In the genomic region with DNA sequence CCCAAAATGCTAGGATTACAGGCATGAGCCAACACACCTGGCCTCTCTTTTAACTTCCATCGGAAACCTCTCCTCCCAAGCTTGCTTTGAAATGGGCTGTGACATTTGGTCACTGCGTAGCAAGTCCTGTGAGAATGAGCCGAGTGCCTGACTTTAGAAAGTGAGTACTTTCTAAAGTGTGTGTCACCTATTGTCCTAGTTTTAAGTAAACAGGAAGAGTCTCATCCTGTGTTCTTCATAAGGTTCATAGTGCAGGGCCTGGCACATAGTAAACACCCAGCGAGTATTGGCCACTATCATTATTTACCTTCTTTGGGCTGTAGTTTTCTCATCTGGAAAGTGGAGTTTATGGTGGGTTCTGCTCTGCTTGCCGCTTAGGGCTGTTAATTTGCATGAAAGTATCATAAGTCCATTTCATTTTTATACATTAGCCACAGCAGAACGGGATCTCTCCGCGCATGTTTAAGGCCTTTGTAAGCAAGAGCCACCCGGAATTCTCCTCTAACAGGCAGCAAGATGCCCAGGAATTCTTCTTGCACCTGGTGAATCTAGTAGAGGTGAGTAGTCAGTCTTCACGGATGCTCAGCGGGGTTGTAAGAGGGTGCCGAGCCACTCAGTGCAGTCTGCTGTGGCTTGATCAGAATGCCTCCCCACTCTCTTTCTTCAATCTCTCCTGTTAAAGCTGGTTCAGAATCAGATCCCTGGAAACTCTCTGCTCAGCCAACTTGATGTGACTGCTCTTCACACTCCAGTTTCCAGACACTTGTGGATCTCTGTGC, we compare ENCODE assay signal across 1 cellular context.
TF ChIP-seq lines count a peak whose summit lies in the region.

No MANE protein-coding gene starts in this region.

TF ChIP-seq in HepG2, 621 proteins besides CTCF, POLR2A, EP300 and RAD21 (continued from another document and continues in another):
- TF ChIP-seq, protein P1, sequence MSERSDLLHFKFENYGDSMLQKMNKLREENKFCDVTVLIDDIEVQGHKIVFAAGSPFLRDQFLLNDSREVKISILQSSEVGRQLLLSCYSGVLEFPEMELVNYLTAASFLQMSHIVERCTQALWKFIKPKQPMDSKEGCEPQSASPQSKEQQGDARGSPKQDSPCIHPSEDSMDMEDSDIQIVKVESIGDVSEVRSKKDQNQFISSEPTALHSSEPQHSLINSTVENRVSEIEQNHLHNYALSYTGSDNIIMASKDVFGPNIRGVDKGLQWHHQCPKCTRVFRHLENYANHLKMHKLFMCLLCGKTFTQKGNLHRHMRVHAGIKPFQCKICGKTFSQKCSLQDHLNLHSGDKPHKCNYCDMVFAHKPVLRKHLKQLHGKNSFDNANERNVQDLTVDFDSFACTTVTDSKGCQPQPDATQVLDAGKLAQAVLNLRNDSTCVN (CRISPR knock-in tag; IDR thresholded peaks at IDR 0.05; ENCODE audit: borderline replicate concordance): no peak
- TF ChIP-seq, protein P2, sequence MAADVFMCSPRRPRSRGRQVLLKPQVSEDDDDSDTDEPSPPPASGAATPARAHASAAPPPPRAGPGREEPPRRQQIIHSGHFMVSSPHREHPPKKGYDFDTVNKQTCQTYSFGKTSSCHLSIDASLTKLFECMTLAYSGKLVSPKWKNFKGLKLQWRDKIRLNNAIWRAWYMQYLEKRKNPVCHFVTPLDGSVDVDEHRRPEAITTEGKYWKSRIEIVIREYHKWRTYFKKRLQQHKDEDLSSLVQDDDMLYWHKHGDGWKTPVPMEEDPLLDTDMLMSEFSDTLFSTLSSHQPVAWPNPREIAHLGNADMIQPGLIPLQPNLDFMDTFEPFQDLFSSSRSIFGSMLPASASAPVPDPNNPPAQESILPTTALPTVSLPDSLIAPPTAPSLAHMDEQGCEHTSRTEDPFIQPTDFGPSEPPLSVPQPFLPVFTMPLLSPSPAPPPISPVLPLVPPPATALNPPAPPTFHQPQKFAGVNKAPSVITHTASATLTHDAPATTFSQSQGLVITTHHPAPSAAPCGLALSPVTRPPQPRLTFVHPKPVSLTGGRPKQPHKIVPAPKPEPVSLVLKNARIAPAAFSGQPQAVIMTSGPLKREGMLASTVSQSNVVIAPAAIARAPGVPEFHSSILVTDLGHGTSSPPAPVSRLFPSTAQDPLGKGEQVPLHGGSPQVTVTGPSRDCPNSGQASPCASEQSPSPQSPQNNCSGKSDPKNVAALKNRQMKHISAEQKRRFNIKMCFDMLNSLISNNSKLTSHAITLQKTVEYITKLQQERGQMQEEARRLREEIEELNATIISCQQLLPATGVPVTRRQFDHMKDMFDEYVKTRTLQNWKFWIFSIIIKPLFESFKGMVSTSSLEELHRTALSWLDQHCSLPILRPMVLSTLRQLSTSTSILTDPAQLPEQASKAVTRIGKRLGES (CRISPR knock-in tag; IDR thresholded peaks at IDR 0.05; ENCODE audit: borderline replicate concordance): no peak
- peak; percentile 92 for TF ChIP-seq SOX13 (IDR thresholded peaks at IDR 0.05)
- TF ChIP-seq SOX13 (CRISPR knock-in tag; conservative IDR thresholded peaks at IDR 0.05 in 1 of 2, IDR thresholded peaks at IDR 0.05 in 1 of 2): peak in 1 of 2 experiments; percentile 99; a peak in 2 of 4 replicates
- no peak for TF ChIP-seq MLLT10 (CRISPR knock-in tag; IDR thresholded peaks at IDR 0.05)
- no peak for TF ChIP-seq ZNF749 (CRISPR knock-in tag; IDR thresholded peaks at IDR 0.05; ENCODE audit: borderline replicate concordance)
- no peak for TF ChIP-seq AKAP8 (CRISPR knock-in tag; IDR thresholded peaks at IDR 0.05)
- TF ChIP-seq ZNF670 (CRISPR knock-in tag; IDR thresholded peaks at IDR 0.05; ENCODE audit: borderline replicate concordance): 0 out of 2 replicates have a peak, but pooled peaks have one; percentile 52
- TF ChIP-seq, protein P3, sequence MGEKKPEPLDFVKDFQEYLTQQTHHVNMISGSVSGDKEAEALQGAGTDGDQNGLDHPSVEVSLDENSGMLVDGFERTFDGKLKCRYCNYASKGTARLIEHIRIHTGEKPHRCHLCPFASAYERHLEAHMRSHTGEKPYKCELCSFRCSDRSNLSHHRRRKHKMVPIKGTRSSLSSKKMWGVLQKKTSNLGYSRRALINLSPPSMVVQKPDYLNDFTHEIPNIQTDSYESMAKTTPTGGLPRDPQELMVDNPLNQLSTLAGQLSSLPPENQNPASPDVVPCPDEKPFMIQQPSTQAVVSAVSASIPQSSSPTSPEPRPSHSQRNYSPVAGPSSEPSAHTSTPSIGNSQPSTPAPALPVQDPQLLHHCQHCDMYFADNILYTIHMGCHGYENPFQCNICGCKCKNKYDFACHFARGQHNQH (CRISPR knock-in tag; IDR thresholded peaks at IDR 0.05): peak; percentile 76
- TF ChIP-seq, protein P4, sequence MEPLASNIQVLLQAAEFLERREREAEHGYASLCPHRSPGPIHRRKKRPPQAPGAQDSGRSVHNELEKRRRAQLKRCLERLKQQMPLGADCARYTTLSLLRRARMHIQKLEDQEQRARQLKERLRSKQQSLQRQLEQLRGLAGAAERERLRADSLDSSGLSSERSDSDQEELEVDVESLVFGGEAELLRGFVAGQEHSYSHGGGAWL (CRISPR knock-in tag; IDR thresholded peaks at IDR 0.05): no peak
- TF ChIP-seq, protein P5, sequence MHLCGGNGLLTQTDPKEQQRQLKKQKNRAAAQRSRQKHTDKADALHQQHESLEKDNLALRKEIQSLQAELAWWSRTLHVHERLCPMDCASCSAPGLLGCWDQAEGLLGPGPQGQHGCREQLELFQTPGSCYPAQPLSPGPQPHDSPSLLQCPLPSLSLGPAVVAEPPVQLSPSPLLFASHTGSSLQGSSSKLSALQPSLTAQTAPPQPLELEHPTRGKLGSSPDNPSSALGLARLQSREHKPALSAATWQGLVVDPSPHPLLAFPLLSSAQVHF (CRISPR knock-in tag; IDR thresholded peaks at IDR 0.05): no peak
- TF ChIP-seq, protein P6, sequence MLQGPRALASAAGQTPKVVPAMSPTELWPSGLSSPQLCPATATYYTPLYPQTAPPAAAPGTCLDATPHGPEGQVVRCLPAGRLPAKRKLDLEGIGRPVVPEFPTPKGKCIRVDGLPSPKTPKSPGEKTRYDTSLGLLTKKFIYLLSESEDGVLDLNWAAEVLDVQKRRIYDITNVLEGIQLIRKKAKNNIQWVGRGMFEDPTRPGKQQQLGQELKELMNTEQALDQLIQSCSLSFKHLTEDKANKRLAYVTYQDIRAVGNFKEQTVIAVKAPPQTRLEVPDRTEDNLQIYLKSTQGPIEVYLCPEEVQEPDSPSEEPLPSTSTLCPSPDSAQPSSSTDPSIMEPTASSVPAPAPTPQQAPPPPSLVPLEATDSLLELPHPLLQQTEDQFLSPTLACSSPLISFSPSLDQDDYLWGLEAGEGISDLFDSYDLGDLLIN (CRISPR knock-in tag; IDR thresholded peaks at IDR 0.05; ENCODE audit: borderline replicate concordance): 0 out of 2 replicates have a peak, but pooled peaks have one; percentile 44
- TF ChIP-seq, protein P7, sequence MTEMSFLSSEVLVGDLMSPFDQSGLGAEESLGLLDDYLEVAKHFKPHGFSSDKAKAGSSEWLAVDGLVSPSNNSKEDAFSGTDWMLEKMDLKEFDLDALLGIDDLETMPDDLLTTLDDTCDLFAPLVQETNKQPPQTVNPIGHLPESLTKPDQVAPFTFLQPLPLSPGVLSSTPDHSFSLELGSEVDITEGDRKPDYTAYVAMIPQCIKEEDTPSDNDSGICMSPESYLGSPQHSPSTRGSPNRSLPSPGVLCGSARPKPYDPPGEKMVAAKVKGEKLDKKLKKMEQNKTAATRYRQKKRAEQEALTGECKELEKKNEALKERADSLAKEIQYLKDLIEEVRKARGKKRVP (CRISPR knock-in tag; IDR thresholded peaks at IDR 0.05): peak in 1 of 2 experiments; percentile 51; a peak in 2 of 4 replicates
- TF ChIP-seq ZNF598 (CRISPR knock-in tag; IDR thresholded peaks at IDR 0.05; ENCODE audit: borderline replicate concordance): no peak
- TF ChIP-seq ZNF136 (CRISPR knock-in tag; IDR thresholded peaks at IDR 0.05; ENCODE audit: low read depth): no peak
- TF ChIP-seq ZNF619 (CRISPR knock-in tag; IDR thresholded peaks at IDR 0.05): no peak
- TF ChIP-seq, protein P8, sequence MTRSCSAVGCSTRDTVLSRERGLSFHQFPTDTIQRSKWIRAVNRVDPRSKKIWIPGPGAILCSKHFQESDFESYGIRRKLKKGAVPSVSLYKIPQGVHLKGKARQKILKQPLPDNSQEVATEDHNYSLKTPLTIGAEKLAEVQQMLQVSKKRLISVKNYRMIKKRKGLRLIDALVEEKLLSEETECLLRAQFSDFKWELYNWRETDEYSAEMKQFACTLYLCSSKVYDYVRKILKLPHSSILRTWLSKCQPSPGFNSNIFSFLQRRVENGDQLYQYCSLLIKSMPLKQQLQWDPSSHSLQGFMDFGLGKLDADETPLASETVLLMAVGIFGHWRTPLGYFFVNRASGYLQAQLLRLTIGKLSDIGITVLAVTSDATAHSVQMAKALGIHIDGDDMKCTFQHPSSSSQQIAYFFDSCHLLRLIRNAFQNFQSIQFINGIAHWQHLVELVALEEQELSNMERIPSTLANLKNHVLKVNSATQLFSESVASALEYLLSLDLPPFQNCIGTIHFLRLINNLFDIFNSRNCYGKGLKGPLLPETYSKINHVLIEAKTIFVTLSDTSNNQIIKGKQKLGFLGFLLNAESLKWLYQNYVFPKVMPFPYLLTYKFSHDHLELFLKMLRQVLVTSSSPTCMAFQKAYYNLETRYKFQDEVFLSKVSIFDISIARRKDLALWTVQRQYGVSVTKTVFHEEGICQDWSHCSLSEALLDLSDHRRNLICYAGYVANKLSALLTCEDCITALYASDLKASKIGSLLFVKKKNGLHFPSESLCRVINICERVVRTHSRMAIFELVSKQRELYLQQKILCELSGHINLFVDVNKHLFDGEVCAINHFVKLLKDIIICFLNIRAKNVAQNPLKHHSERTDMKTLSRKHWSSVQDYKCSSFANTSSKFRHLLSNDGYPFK (CRISPR knock-in tag; IDR thresholded peaks at IDR 0.05; ENCODE audit: borderline replicate concordance): no peak
- no peak for TF ChIP-seq ZNF282 (IDR thresholded peaks at IDR 0.05; ENCODE audit: partially characterized antibody)
- TF ChIP-seq, protein P9, sequence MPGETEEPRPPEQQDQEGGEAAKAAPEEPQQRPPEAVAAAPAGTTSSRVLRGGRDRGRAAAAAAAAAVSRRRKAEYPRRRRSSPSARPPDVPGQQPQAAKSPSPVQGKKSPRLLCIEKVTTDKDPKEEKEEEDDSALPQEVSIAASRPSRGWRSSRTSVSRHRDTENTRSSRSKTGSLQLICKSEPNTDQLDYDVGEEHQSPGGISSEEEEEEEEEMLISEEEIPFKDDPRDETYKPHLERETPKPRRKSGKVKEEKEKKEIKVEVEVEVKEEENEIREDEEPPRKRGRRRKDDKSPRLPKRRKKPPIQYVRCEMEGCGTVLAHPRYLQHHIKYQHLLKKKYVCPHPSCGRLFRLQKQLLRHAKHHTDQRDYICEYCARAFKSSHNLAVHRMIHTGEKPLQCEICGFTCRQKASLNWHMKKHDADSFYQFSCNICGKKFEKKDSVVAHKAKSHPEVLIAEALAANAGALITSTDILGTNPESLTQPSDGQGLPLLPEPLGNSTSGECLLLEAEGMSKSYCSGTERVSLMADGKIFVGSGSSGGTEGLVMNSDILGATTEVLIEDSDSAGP (CRISPR knock-in tag; IDR thresholded peaks at IDR 0.05; ENCODE audit: borderline replicate concordance): no peak
- TF ChIP-seq SALL2 (CRISPR knock-in tag; IDR thresholded peaks at IDR 0.05): peak; percentile 66
- no peak for TF ChIP-seq ZBTB8A (CRISPR knock-in tag; IDR thresholded peaks at IDR 0.05; ENCODE audit: borderline replicate concordance, low read depth)
- TF ChIP-seq ZNF570 (CRISPR knock-in tag; IDR thresholded peaks at IDR 0.05; ENCODE audit: borderline replicate concordance): no peak
- TF ChIP-seq HDAC2 (CRISPR knock-in tag; IDR thresholded peaks at IDR 0.05): peak; percentile 88
- peak; percentile 98 for TF ChIP-seq MED1 (CRISPR knock-in tag; IDR thresholded peaks at IDR 0.05)
- no peak for TF ChIP-seq SETDB1 (CRISPR knock-in tag; IDR thresholded peaks at IDR 0.05; ENCODE audit: borderline replicate concordance)
- TF ChIP-seq MYC (CRISPR knock-in tag; IDR thresholded peaks at IDR 0.05; ENCODE audit: borderline replicate concordance): peak; percentile 24; the same call in 1 of the 2 replicates
- no peak for TF ChIP-seq RNF2 (conservative IDR thresholded peaks at IDR 0.05; ENCODE audit: low read depth)
- no peak for TF ChIP-seq ELF4 (CRISPR knock-in tag; IDR thresholded peaks at IDR 0.05; ENCODE audit: borderline replicate concordance)
- TF ChIP-seq ZNF569 (CRISPR knock-in tag; IDR thresholded peaks at IDR 0.05; ENCODE audit: borderline replicate concordance): 0 out of 2 replicates have a peak, but pooled peaks have one; percentile 59
- TF ChIP-seq HOXA7 (CRISPR knock-in tag; IDR thresholded peaks at IDR 0.05): no peak
- no peak for TF ChIP-seq ZNF230 (CRISPR knock-in tag; IDR thresholded peaks at IDR 0.05)
- TF ChIP-seq NAIF1 (CRISPR knock-in tag; IDR thresholded peaks at IDR 0.05; ENCODE audit: borderline replicate concordance): no peak
- TF ChIP-seq TBL1XR1 (IDR thresholded peaks at IDR 0.05; ENCODE audit: borderline replicate concordance, low read length, partially characterized antibody): peak; percentile 36
- TF ChIP-seq, protein P10, sequence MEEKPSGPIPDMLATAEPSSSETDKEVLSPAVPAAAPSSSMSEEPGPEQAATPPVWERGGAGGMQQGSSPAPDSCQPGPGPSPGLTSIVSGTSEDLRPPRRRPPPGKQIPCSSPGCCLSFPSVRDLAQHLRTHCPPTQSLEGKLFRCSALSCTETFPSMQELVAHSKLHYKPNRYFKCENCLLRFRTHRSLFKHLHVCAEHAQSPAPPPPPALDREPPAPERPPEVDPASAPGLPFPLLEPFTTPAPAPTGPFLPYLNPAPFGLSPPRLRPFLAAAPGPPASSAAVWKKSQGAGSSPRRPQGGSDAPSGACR (CRISPR knock-in tag; IDR thresholded peaks at IDR 0.05): peak; percentile 69; the same call in 1 of the 2 replicates
- TF ChIP-seq, protein P11, sequence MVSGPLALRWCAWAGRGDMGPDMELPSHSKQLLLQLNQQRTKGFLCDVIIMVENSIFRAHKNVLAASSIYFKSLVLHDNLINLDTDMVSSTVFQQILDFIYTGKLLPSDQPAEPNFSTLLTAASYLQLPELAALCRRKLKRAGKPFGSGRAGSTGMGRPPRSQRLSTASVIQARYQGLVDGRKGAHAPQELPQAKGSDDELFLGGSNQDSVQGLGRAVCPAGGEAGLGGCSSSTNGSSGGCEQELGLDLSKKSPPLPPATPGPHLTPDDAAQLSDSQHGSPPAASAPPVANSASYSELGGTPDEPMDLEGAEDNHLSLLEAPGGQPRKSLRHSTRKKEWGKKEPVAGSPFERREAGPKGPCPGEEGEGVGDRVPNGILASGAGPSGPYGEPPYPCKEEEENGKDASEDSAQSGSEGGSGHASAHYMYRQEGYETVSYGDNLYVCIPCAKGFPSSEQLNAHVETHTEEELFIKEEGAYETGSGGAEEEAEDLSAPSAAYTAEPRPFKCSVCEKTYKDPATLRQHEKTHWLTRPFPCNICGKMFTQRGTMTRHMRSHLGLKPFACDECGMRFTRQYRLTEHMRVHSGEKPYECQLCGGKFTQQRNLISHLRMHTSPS (CRISPR knock-in tag; IDR thresholded peaks at IDR 0.05; ENCODE audit: low read depth): peak; percentile 74; the same call in 1 of the 2 replicates
- TF ChIP-seq FOXA1 (IDR thresholded peaks at IDR 0.05): peak; percentile 92
- TF ChIP-seq FOXA1 (CRISPR knock-in tag; IDR thresholded peaks at IDR 0.05): peak; percentile 93
- TF ChIP-seq, protein P12, sequence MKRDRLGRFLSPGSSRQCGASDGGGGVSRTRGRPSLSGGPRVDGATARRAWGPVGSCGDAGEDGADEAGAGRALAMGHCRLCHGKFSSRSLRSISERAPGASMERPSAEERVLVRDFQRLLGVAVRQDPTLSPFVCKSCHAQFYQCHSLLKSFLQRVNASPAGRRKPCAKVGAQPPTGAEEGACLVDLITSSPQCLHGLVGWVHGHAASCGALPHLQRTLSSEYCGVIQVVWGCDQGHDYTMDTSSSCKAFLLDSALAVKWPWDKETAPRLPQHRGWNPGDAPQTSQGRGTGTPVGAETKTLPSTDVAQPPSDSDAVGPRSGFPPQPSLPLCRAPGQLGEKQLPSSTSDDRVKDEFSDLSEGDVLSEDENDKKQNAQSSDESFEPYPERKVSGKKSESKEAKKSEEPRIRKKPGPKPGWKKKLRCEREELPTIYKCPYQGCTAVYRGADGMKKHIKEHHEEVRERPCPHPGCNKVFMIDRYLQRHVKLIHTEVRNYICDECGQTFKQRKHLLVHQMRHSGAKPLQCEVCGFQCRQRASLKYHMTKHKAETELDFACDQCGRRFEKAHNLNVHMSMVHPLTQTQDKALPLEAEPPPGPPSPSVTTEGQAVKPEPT (CRISPR knock-in tag; IDR thresholded peaks at IDR 0.05; ENCODE audit: low read depth): no peak
